18 cellular contexts compared by ENCODE assay signal in genomic region chr4:85937507-85937906, GRCh38.
"Had no signal": no experiment of that assay in that cellular context is flagged by ENCODE, and none has a peak within 500 bp of the region (broad histone marks: within the 10 kb centered on the region; RNA-seq: fewer than 3 reads in every experiment).

No MANE protein-coding gene starts in this region.

- DNase-seq: activated CD4-positive, alpha-beta T cell treated with anti-CD3 and anti-CD28 coated beads for 36 hours; activated CD4-positive, alpha-beta T cell treated with anti-CD3 and anti-CD28 coated beads, Interleukin-2, amount 50 U/mL, for 48 hours; effector memory CD8-positive, alpha-beta T cell; foreskin fibroblast; hippocampal formation; islet precursor cell; left ventricle myocardium superior; right cardiac atrium; SK-N-SH; stimulated activated CD4-positive, alpha-beta T cell treated with anti-CD3 and anti-CD28 coated beads, Interleukin-15, amount 100 ng/mL, for 24 hours; stimulated activated CD4-positive, alpha-beta T cell treated with anti-CD3 and anti-CD28 coated beads, Interleukin-2, amount 100 ng/mL, for 48 hours had no signal

- H3K4me2 ChIP-seq: SK-N-SH had no signal

- H3K9ac ChIP-seq: SK-N-SH had no signal

- H3K36me3 ChIP-seq: prostate gland had no signal

- H3K27me3 Mint-ChIP-seq: activated naive CD8-positive, alpha-beta T cell; effector memory CD8-positive, alpha-beta T cell; natural killer cell treated with Interleukin-12 subunit alpha and Interleukin-12 subunit beta and Interleukin-15 and Interleukin-18, amount 100 ng/mL, for 72 hours; stimulated activated naive CD8-positive, alpha-beta T cell treated with anti-CD3 and anti-CD28 coated beads, Interleukin-15, Interleukin-2, amounts not matched to agents 100 ng/mL and 50 ng/mL, for 24 hours had no signal

- H3K4me1 ChIP-seq: prostate gland had no signal

- H3K36me3 Mint-ChIP-seq: activated naive CD8-positive, alpha-beta T cell; natural killer cell treated with Interleukin-12 subunit alpha and Interleukin-12 subunit beta and Interleukin-15 and Interleukin-18, amount 100 ng/mL, for 72 hours had no signal

- H3K27ac Mint-ChIP-seq: activated CD4-positive, alpha-beta T cell treated with anti-CD3 and anti-CD28 coated beads for 36 hours; activated naive CD8-positive, alpha-beta T cell; activated T-helper 1 cell treated with anti-CD3 and anti-CD28 coated beads, Interleukin-12 subunit alpha, Interleukin-12 subunit beta, Interleukin-2, Interleukin-4 antibody, amounts not matched to agents 30 ng/mL and 10 ng/mL and 1 ng/mL, durations not matched to agents 14 hours and 24 hours and 36 hours; effector memory CD8-positive, alpha-beta T cell; natural killer cell treated with Interleukin-12 subunit alpha and Interleukin-12 subunit beta and Interleukin-15 and Interleukin-18, amount 100 ng/mL, for 72 hours; stimulated activated naive CD8-positive, alpha-beta T cell treated with anti-CD3 and anti-CD28 coated beads, Interleukin-15, Interleukin-2, amounts not matched to agents 100 ng/mL and 50 ng/mL, for 24 hours; T-helper 2 cell treated with Interferon-gamma antibody and Interleukin-4, amounts not matched to agents 5 μg/mL and 100 μg/mL, for 36 hours had no signal

- H3K9me3 Mint-ChIP-seq: activated T-helper 1 cell treated with anti-CD3 and anti-CD28 coated beads, Interleukin-12 subunit alpha, Interleukin-12 subunit beta, Interleukin-2, Interleukin-4 antibody, amounts not matched to agents 30 ng/mL and 10 ng/mL and 1 ng/mL, durations not matched to agents 14 hours and 24 hours and 36 hours; T-helper 2 cell treated with Interferon-gamma antibody and Interleukin-4, amounts not matched to agents 5 μg/mL and 100 μg/mL, for 36 hours had no signal

- H3K9me3 ChIP-seq: prostate gland, SK-N-SH had no signal

- H3K4me3 Mint-ChIP-seq: activated CD4-positive, alpha-beta T cell treated with anti-CD3 and anti-CD28 coated beads for 36 hours; activated naive CD8-positive, alpha-beta T cell; activated T-helper 1 cell treated with anti-CD3 and anti-CD28 coated beads, Interleukin-12 subunit alpha, Interleukin-12 subunit beta, Interleukin-2, Interleukin-4 antibody, amounts not matched to agents 30 ng/mL and 10 ng/mL and 1 ng/mL, durations not matched to agents 14 hours and 24 hours and 36 hours; effector memory CD8-positive, alpha-beta T cell; natural killer cell treated with Interleukin-12 subunit alpha and Interleukin-12 subunit beta and Interleukin-15 and Interleukin-18, amount 100 ng/mL, for 72 hours; stimulated activated naive CD8-positive, alpha-beta T cell treated with anti-CD3 and anti-CD28 coated beads, Interleukin-15, Interleukin-2, amounts not matched to agents 100 ng/mL and 50 ng/mL, for 24 hours; T-helper 2 cell treated with Interferon-gamma antibody and Interleukin-4, amounts not matched to agents 5 μg/mL and 100 μg/mL, for 36 hours had no signal

- H3K4me3 ChIP-seq: prostate gland, skin epidermis had no signal

- H3K4me1 Mint-ChIP-seq: activated CD4-positive, alpha-beta T cell treated with anti-CD3 and anti-CD28 coated beads for 36 hours had no signal

- H3K27ac ChIP-seq: prostate gland, skin epidermis had no signal
